Comparison of ENCODE assay signal across 26 cellular contexts in genomic region chr3:45572755-45573154, GRCh38. TPM values are rescaled to one million over a fixed set of nuclear protein-coding genes. Genes with fewer than 3 reads are reported as not detected.
A peak's percentile ranks its signal among the peaks of the same experiment; 100 is the strongest.
DNase-seq lines count a peak whose midpoint lies in the region; ATAC-seq and TF ChIP-seq lines count a peak whose summit lies in the region.
"Had no signal": no experiment of that assay in that cellular context is flagged by ENCODE, and none has a peak within 500 bp of the region (broad histone marks: within the 10 kb centered on the region; RNA-seq: fewer than 3 reads in every experiment).

No MANE protein-coding gene starts in this region.

- no peak for DNase-seq in Right ventricle myocardium inferior (ENCODE audit: missing footprints)
- no peak for DNase-seq in right atrium auricular region (ENCODE audit: low spot score)
- no peak for DNase-seq in endodermal cell
- peak in 1 of 2 donors; percentile 11 for DNase-seq in gastrocnemius medialis
- no peak for DNase-seq in T1000 (lab: John Stamatoyannopoulos, UW)
- no peak for DNase-seq in stimulated activated CD4-positive, alpha-beta T cell treated with anti-CD3 and anti-CD28 coated beads, Interleukin-2, amount 100 ng/mL, for 24 hours
- DNase-seq in activated CD8-positive, alpha-beta memory T cell treated with anti-CD3 and anti-CD28 coated beads, Interleukin-2, amount 10 ng/mL, durations not matched to agents 7 days and 5 days: no peak
- DNase-seq: activated CD4-positive, alpha-beta T cell treated with anti-CD3 and anti-CD28 coated beads for 4 hours; activated CD8-positive, alpha-beta memory T cell treated with anti-CD3 and anti-CD28 coated beads for 24 hours; activated T-cell treated with anti-CD3 and anti-CD28 coated beads, Interleukin-2, amount 50 U/mL, for 24 hours; CD4-positive, CD25-positive, alpha-beta regulatory T cell; glutamatergic neuron; GOT3; immature natural killer cell; natural killer cell; NCI-H1092; NCI-H2081 treated with DMSO at 0.1 percent for 48 hours; RPMI8226; spleen; stimulated activated CD4-positive, alpha-beta T cell treated with anti-CD3 and anti-CD28 coated beads, Interleukin-2, amount 100 ng/mL, for 48 hours; T-helper 2 cell; transverse colon had no signal

- H3K4me3 ChIP-seq in right atrium auricular region: no peak overlapping the region
- H3K4me3 ChIP-seq in endodermal cell (ENCODE audit: low read length): no peak overlapping the region
- H3K4me3 ChIP-seq in iPS-18c (ENCODE audit: insufficient read depth, low read depth, low read length): 0 out of 2 replicates have a peak overlapping the region, but pooled peaks have one; percentile 9
- H3K4me3 ChIP-seq in gastrocnemius medialis: peak overlapping the region in 1 of 4 donors; percentile 9
- H3K4me3 ChIP-seq: GM12878, SK-N-MC, spleen, transverse colon had no signal

- intact Hi-C loops in Right ventricle myocardium inferior (cut with DNase I) (no loop called here), gastrocnemius medialis (cut with DNase I; ENCODE audit: low total_unique reads) (no loop called here)

- TF ChIP-seq POLR2A in gastrocnemius medialis (IDR thresholded peaks at IDR 0.05): no peak

- no peaks in the 10 kb centered on the region for H3K36me3 ChIP-seq in right atrium auricular region
- no peaks in the 10 kb centered on the region for H3K36me3 ChIP-seq in endodermal cell (ENCODE audit: control insufficient read depth, insufficient read depth, low read length)
- no peaks in the 10 kb centered on the region for H3K36me3 ChIP-seq in gastrocnemius medialis
- H3K36me3 ChIP-seq: spleen, transverse colon had no signal

- no peak overlapping the region for H3K4me3 Mint-ChIP-seq in endodermal cell
- no peak overlapping the region for H3K4me3 Mint-ChIP-seq in activated CD8-positive, alpha-beta memory T cell treated with anti-CD3 and anti-CD28 coated beads, Interleukin-2, amount 10 ng/mL, durations not matched to agents 7 days and 5 days
- H3K4me3 Mint-ChIP-seq: activated T-cell treated with anti-CD3 and anti-CD28 coated beads, Interleukin-2, amount 50 U/mL, for 24 hours; brain; CD4-positive, CD25-positive, alpha-beta regulatory T cell; immature natural killer cell; natural killer cell had no signal

- peaks cover 19% of the 10 kb centered on the region for H3K9me3 Mint-ChIP-seq in endodermal cell
- no peaks in the 10 kb centered on the region for H3K9me3 Mint-ChIP-seq in activated CD8-positive, alpha-beta memory T cell treated with anti-CD3 and anti-CD28 coated beads, Interleukin-2, amount 10 ng/mL, durations not matched to agents 7 days and 5 days (ENCODE audit: low read depth)
- H3K9me3 Mint-ChIP-seq: activated T-cell treated with anti-CD3 and anti-CD28 coated beads, Interleukin-2, amount 50 U/mL, for 24 hours; natural killer cell had no signal

- H3K9ac ChIP-seq in endodermal cell (ENCODE audit: extremely low read depth, low read length, poor library complexity, severe bottlenecking): no peak overlapping the region

- CTCF ChIA-PET in activated CD8-positive, alpha-beta memory T cell treated with anti-CD3 and anti-CD28 coated beads, Interleukin-2, amount 10 ng/mL, durations not matched to agents 7 days and 5 days (lab: Charles Lee): no interaction called here

- WGBS in endodermal cell (ENCODE audit: insufficient coverage in 1 of 2, insufficient read length in 1 of 2), 2 experiments: 35 to 60% methylated on average over 3 of the region's 3 CpGs

- peaks cover 38% of the 10 kb centered on the region for H3K4me1 Mint-ChIP-seq in endodermal cell
- peaks cover 14% of the 10 kb centered on the region for H3K4me1 Mint-ChIP-seq in activated CD8-positive, alpha-beta memory T cell treated with anti-CD3 and anti-CD28 coated beads, Interleukin-2, amount 10 ng/mL, durations not matched to agents 7 days and 5 days

- TF ChIP-seq CTCF in right atrium auricular region (IDR thresholded peaks at IDR 0.05) (no peak), endodermal cell (conservative IDR thresholded peaks at IDR 0.05) (no peak), gastrocnemius medialis (IDR thresholded peaks at IDR 0.05 in 4 of 5, conservative IDR thresholded peaks at IDR 0.05 in 1 of 5) (no peak)

- H3K27me3 ChIP-seq in right atrium auricular region (no peaks in the 10 kb centered on the region), endodermal cell (ENCODE audit: control insufficient read depth, insufficient read depth, low read length, poor library complexity, severe bottlenecking) (no peaks in the 10 kb centered on the region), gastrocnemius medialis (no peaks in the 10 kb centered on the region)
- H3K27me3 ChIP-seq: transverse colon had no signal

- in situ Hi-C loops in gastrocnemius medialis (cut with MboI; ENCODE audit: low sequenced_read_pairs in 4 of 4): no loop called here

- H3K27ac ChIP-seq in right atrium auricular region (no peak overlapping the region), endodermal cell (ENCODE audit: low read depth, low read length) (no peak overlapping the region), gastrocnemius medialis (no peak overlapping the region)
- H3K27ac ChIP-seq: SK-N-MC, spleen, transverse colon had no signal

- H3K9me3 ChIP-seq in right atrium auricular region (no peaks in the 10 kb centered on the region), endodermal cell (ENCODE audit: control insufficient read depth, low read length) (peaks cover 20% of the 10 kb centered on the region), iPS-18c (ENCODE audit: control insufficient read depth, insufficient read depth, low read length) (peaks cover 5% of the 10 kb centered on the region), gastrocnemius medialis (no peaks in the 10 kb centered on the region)
- H3K9me3 ChIP-seq: spleen, transverse colon had no signal

- ATAC-seq in Right ventricle myocardium inferior (peak; percentile 76), gastrocnemius medialis (peak; percentile 17 to 50)
- no peak for ATAC-seq in activated CD8-positive, alpha-beta memory T cell treated with anti-CD3 and anti-CD28 coated beads, Interleukin-2, amount 10 ng/mL, durations not matched to agents 7 days and 5 days
- ATAC-seq: GM12878, natural killer cell had no signal

- H3K27ac Mint-ChIP-seq in endodermal cell: peak overlapping the region; percentile 14
- H3K27ac Mint-ChIP-seq in activated CD8-positive, alpha-beta memory T cell treated with anti-CD3 and anti-CD28 coated beads, Interleukin-2, amount 10 ng/mL, durations not matched to agents 7 days and 5 days: no peak overlapping the region
- H3K27ac Mint-ChIP-seq: activated T-cell treated with anti-CD3 and anti-CD28 coated beads, Interleukin-2, amount 50 U/mL, for 24 hours; immature natural killer cell; natural killer cell had no signal

- H3K36me3 Mint-ChIP-seq in endodermal cell (ENCODE audit: low read depth): peaks cover 5% of the 10 kb centered on the region
- H3K36me3 Mint-ChIP-seq in activated CD8-positive, alpha-beta memory T cell treated with anti-CD3 and anti-CD28 coated beads, Interleukin-2, amount 10 ng/mL, durations not matched to agents 7 days and 5 days: no peaks in the 10 kb centered on the region
- H3K36me3 Mint-ChIP-seq: immature natural killer cell, natural killer cell had no signal

- no peaks in the 10 kb centered on the region for H3K27me3 Mint-ChIP-seq in endodermal cell (ENCODE audit: insufficient read depth)
- no peaks in the 10 kb centered on the region for H3K27me3 Mint-ChIP-seq in activated CD8-positive, alpha-beta memory T cell treated with anti-CD3 and anti-CD28 coated beads, Interleukin-2, amount 10 ng/mL, durations not matched to agents 7 days and 5 days

- H3K4me1 ChIP-seq in right atrium auricular region (peaks cover 4 to 23% of the 10 kb centered on the region in 2 donors), endodermal cell (ENCODE audit: control insufficient read depth, insufficient read depth, low read length) (peaks cover 10% of the 10 kb centered on the region), gastrocnemius medialis (peaks cover 17 to 20% of the 10 kb centered on the region in 2 donors)

RNA-seq across cellular contexts. Expression of gene LIMD1, which starts 21.8 kb away (rescaled TPM):
- total RNA-seq in Right ventricle myocardium inferior: 34.1 TPM
- 10 to 100 TPM; 15.8 to 19.4 TPM for total RNA-seq in right atrium auricular region
- 10 to 100 TPM; 30.9 to 33.4 TPM for total RNA-seq in endodermal cell
- polyA plus RNA-seq in endodermal cell (2013, experiment 1 of 2): 16.5 TPM
- polyA plus RNA-seq in endodermal cell (2013, experiment 2 of 2): 12.0 TPM
- total RNA-seq in gastrocnemius medialis: 10 to 100 TPM; 19.3 to 56.6 (median 27.1) TPM
- total RNA-seq in activated CD8-positive, alpha-beta memory T cell treated with anti-CD3 and anti-CD28 coated beads, Interleukin-2, amount 10 ng/mL, durations not matched to agents 7 days and 5 days: 10 to 100 TPM; 47.7 to 65.2 TPM
